ENCODE assay signal across 2 cellular contexts in the genomic region with DNA sequence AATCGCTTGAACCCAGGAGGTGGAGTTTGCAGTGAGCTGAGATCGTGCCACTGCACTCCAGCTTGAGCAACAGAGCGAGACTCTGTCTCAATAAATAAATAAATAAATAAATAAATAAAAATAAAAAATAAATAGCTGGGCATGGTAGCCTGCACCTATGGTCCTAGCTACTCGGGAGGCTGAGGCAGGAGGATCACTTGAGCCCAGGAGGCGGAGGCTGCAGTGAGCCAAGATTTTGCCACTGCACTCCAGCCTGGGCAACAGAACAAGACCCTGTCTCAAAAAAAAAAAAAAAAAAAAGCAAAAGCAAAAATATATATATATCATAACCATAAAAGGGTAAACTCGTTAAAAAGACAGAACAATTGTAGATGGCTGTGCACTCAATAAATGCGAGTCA. TPM values are rescaled to one million over a fixed set of nuclear protein-coding genes. Genes with fewer than 3 reads are reported as not detected.
"Had no signal": no experiment of that assay in that cellular context is flagged by ENCODE, and none has a peak within 500 bp of the region (broad histone marks: within the 10 kb centered on the region; RNA-seq: fewer than 3 reads in every experiment).

No MANE protein-coding gene starts in this region.

RNA-seq across cellular contexts. Expression of gene LCN9, which starts 9.7 kb away (rescaled TPM):
- total RNA-seq: G401, GM12878 had no signal
- polyA plus RNA-seq: GM12878 had no signal

RNA-seq across cellular contexts. Expression of gene SOHLH1, which starts 26.5 kb away (rescaled TPM):
- total RNA-seq: G401, GM12878 had no signal
- polyA plus RNA-seq: GM12878 had no signal

RNA-seq across cellular contexts. Expression of gene KCNT1, which starts 29.2 kb away (rescaled TPM):
- total RNA-seq: G401, GM12878 had no signal
- polyA plus RNA-seq: GM12878 had no signal

RNA-seq across cellular contexts. Expression of gene GLT6D1, which starts 33.4 kb away (rescaled TPM):
- total RNA-seq: G401, GM12878 had no signal
- polyA plus RNA-seq: GM12878 had no signal
